ENCODE assay signal across 8 cellular contexts in genomic region chr10:30185916-30186315, GRCh38.
DNase-seq lines count a peak whose midpoint lies in the region; ATAC-seq, FAIRE-seq and TF ChIP-seq lines count a peak whose summit lies in the region.
"Had no signal": no experiment of that assay in that cellular context is flagged by ENCODE, and none has a peak within 500 bp of the region (broad histone marks: within the 10 kb centered on the region; RNA-seq: fewer than 3 reads in every experiment).

No MANE protein-coding gene starts in this region.

- H3K27ac ChIP-seq in keratinocyte (ENCODE audit: control insufficient read depth, insufficient read depth, low read length) (no peak overlapping the region), testis (peak overlapping the region; percentile 36 to 59)

- peak overlapping the region; percentile 80 for H3K27ac Mint-ChIP-seq in HFFc6

- H3K9ac ChIP-seq in keratinocyte (ENCODE audit: control insufficient read depth, extremely low read depth, insufficient read depth, low read length): no peak overlapping the region

- TF ChIP-seq POLR2A in testis (IDR thresholded peaks at IDR 0.05): no peak

- intact Hi-C loops in testis (cut with DNase I; ENCODE audit: low total_unique reads): no loop called here

- H3K27me3 ChIP-seq in keratinocyte (ENCODE audit: control insufficient read depth, extremely low read depth, insufficient read depth, low read length) (peaks cover 13% of the 10 kb centered on the region), testis (no peaks in the 10 kb centered on the region)

- H3K9me3 ChIP-seq in keratinocyte (ENCODE audit: control insufficient read depth, low read depth, low read length) (no peaks in the 10 kb centered on the region), testis (no peaks in the 10 kb centered on the region)

- H3K4me3 ChIP-seq in astrocyte of the spinal cord (ENCODE audit: low read depth, low read length) (no peak overlapping the region), keratinocyte (ENCODE audit: control insufficient read depth in 2 of 3, extremely low read depth in 1 of 3, insufficient read depth in 2 of 3, low read depth in 1 of 3, low read length in 3 of 3) (no peak overlapping the region), testis (no peak overlapping the region)

- H2AFZ ChIP-seq in keratinocyte (ENCODE audit: control insufficient read depth, low read length): no peak overlapping the region

- no peaks in the 10 kb centered on the region for H3K9me3 Mint-ChIP-seq in HFFc6

- no peak overlapping the region for H3K4me2 ChIP-seq in keratinocyte (ENCODE audit: control insufficient read depth, extremely low read depth, insufficient read depth, low read depth, low read length)

- dilution Hi-C loops in keratinocyte (cut with MboI; ENCODE audit: extremely low pct_ligation_motif_present, low sequenced_read_pairs): no loop called here

- peaks cover 4% of the 10 kb centered on the region for H3K27me3 Mint-ChIP-seq in HFFc6 (ENCODE audit: insufficient read depth)

- in situ Hi-C loops in astrocyte of the spinal cord (cut with HindIII; ENCODE audit: low sequenced_read_pairs): no loop called here

- H3K79me2 ChIP-seq in keratinocyte (ENCODE audit: control insufficient read depth, insufficient read depth, low read length): no peaks in the 10 kb centered on the region

- DNase-seq in HFFc6 (peak; percentile 82), astrocyte of the spinal cord (ENCODE audit: low read depth, low spot score) (peak; percentile 91), keratinocyte (ENCODE audit: low read depth, low spot score) (peak; percentile 1), testis (no peak)
- DNase-seq in central memory CD4-positive, alpha-beta T cell: no peak
- DNase-seq: activated T-cell treated with anti-CD3 and anti-CD28 coated beads, Interleukin-2, amount 50 U/mL, for 1 hour had no signal

- ATAC-seq in activated CD4-positive, CD25-positive, alpha-beta regulatory T cell treated with anti-CD3 and anti-CD28 coated beads, Interleukin-2, amount 50 U/mL, for 24 hours: no peak
- no peak for ATAC-seq in GM18498 (IDR thresholded peaks at IDR 0.05; ENCODE audit: unreplicated experiment)

- no peak for FAIRE-seq in keratinocyte (lab: Jason Lieb, UNC)

- H3K4me1 ChIP-seq in keratinocyte (ENCODE audit: control insufficient read depth, extremely low read depth, insufficient read depth, low read length): peaks cover 2% of the 10 kb centered on the region
- peaks cover 32% of the 10 kb centered on the region for H3K4me1 ChIP-seq in testis

- peak overlapping the region; percentile 38 for H3K4me3 Mint-ChIP-seq in HFFc6

- peaks cover 75% of the 10 kb centered on the region for H3K4me1 Mint-ChIP-seq in HFFc6 (ENCODE audit: low read depth)

- H3K36me3 ChIP-seq in keratinocyte (ENCODE audit: control insufficient read depth in 2 of 2, extremely low read depth in 1 of 2, insufficient read depth in 2 of 2, low read length in 2 of 2) (no peaks in the 10 kb centered on the region), testis (ENCODE audit: low read depth, missing control alignments) (no peaks in the 10 kb centered on the region)

- no peaks in the 10 kb centered on the region for H3K36me3 Mint-ChIP-seq in HFFc6 (ENCODE audit: low read depth)

- TF ChIP-seq CTCF in HFFc6 (IDR thresholded peaks at IDR 0.05) (no peak), astrocyte of the spinal cord (IDR thresholded peaks at IDR 0.05; ENCODE audit: low read depth, low read length) (no peak), keratinocyte (optimal IDR thresholded peaks at IDR 0.05 in 1 of 3, IDR thresholded peaks at IDR 0.05 in 1 of 3, conservative IDR thresholded peaks at IDR 0.05 in 1 of 3; ENCODE audit: extremely low read depth in 1 of 3, insufficient read depth in 2 of 3, low read length in 3 of 3) (no peak), testis (IDR thresholded peaks at IDR 0.05) (no peak)

- no peaks in the 10 kb centered on the region for H4K20me1 ChIP-seq in keratinocyte (ENCODE audit: control insufficient read depth, extremely low read depth, insufficient read depth, low read length)

- no peaks in the 10 kb centered on the region for H3K9me1 ChIP-seq in keratinocyte (ENCODE audit: control insufficient read depth, extremely low read depth, insufficient read depth, low read length)

- WGBS in testis, 2 donors: 71 to 72% methylated on average over 3 of the region's 3 CpGs

Comparison
In these comparisons a context has a peak if more than half of its experiments do, and no peak if none do; other contexts are left out.
1. DNase-seq: peak in HFFc6 (single experiment), astrocyte of the spinal cord (single experiment) and keratinocyte (single experiment); none in testis (single experiment) and central memory CD4-positive, alpha-beta T cell (single experiment).